12 cellular contexts compared by ENCODE assay signal in the genomic region with DNA sequence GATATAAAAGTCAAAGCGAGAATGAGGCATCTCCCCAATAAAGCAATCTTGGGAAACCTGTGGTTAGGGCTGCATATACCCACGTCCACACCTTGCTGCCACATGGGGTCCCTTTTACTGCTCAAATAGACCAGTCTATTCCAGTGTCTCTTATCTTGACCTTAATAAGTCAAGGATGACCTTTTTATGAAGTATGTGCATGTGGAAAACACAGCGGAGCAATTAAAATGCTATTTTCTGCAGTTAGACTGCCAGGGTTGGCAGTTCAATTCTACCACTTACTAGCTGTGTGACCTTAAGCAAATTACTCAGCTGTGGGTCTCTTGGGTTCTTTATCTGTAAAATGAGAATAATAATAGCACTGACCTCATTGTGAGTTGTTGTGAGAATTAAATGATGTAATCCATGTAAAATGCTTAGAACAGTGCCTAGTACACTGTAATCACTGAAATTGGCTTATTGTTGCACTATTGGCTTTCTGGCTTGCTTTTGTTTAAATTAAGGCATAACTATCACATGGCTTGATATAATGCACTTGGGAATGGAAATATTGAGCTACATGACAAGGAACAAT.
DNase-seq lines count a peak whose midpoint lies in the region; ATAC-seq and TF ChIP-seq lines count a peak whose summit lies in the region.
"Had no signal": no experiment of that assay in that cellular context is flagged by ENCODE, and none has a peak within 500 bp of the region (broad histone marks: within the 10 kb centered on the region; RNA-seq: fewer than 3 reads in every experiment).

No MANE protein-coding gene starts in this region.

- no peak for TF ChIP-seq EP300 in esophagus muscularis mucosa (IDR thresholded peaks at IDR 0.05)

- no peak for TF ChIP-seq POLR2A in esophagus muscularis mucosa (IDR thresholded peaks at IDR 0.05; ENCODE audit: low read depth)

- intact Hi-C loops in esophagus muscularis mucosa (cut with DNase I) (no loop called here), sciatic nerve (cut with DNase I) (no loop called here)

- no peak overlapping the region for H3K4me3 ChIP-seq in esophagus muscularis mucosa
- H3K4me3 ChIP-seq: upper lobe of left lung had no signal

- peak overlapping the region in 3 of 4 donors; percentile 2 to 52 (median 20) for H3K27ac ChIP-seq in esophagus muscularis mucosa (replicated peaks in 1 of 4)
- H3K27ac ChIP-seq: upper lobe of left lung had no signal

- ATAC-seq in sciatic nerve (peak; percentile 74), HG02759 (IDR thresholded peaks at IDR 0.05; ENCODE audit: unreplicated experiment) (no peak)
- ATAC-seq: activated CD4-positive, CD25-positive, alpha-beta regulatory T cell treated with anti-CD3 and anti-CD28 coated beads, Interleukin-2, amount 50 U/mL, for 24 hours; effector memory CD8-positive, alpha-beta T cell had no signal

- TF ChIP-seq CTCF in esophagus muscularis mucosa (IDR thresholded peaks at IDR 0.05), result no peak

- H3K9me3 ChIP-seq in esophagus muscularis mucosa, result no peaks in the 10 kb centered on the region
- H3K9me3 ChIP-seq: upper lobe of left lung had no signal

- DNase-seq in HCEC 1CT (peak; percentile 45), NCI-H748 (lab: John Stamatoyannopoulos, UW; ENCODE audit: unreplicated experiment) (peak; percentile 92), esophagus muscularis mucosa (ENCODE audit: extremely low spot score) (no peak), sciatic nerve (ENCODE audit: low spot score) (no peak), COLO668 (lab: John Stamatoyannopoulos, UW; ENCODE audit: unreplicated experiment) (no peak), NCI-H187 (lab: John Stamatoyannopoulos, UW) (no peak), NCI-H2029 (lab: John Stamatoyannopoulos, UW) (no peak)
- DNase-seq: activated naive CD4-positive, alpha-beta T cell; effector memory CD8-positive, alpha-beta T cell; upper lobe of left lung had no signal

- H3K36me3 ChIP-seq in esophagus muscularis mucosa, result no peaks in the 10 kb centered on the region
- H3K36me3 ChIP-seq: upper lobe of left lung had no signal

- peaks cover 6 to 12% (median 9%) of the 10 kb centered on the region in 4 donors for H3K4me1 ChIP-seq in esophagus muscularis mucosa
- H3K4me1 ChIP-seq: upper lobe of left lung had no signal

- no peaks in the 10 kb centered on the region for H3K27me3 ChIP-seq in esophagus muscularis mucosa
- H3K27me3 ChIP-seq: upper lobe of left lung had no signal

- WGBS in esophagus muscularis mucosa, result 82% methylated on average over 3 of the region's 3 CpGs

Comparison
In these comparisons a context has a peak if more than half of its experiments do, and no peak if none do; other contexts are left out.
1. DNase-seq: peak in HCEC 1CT (single experiment) and NCI-H748 (single experiment); none in esophagus muscularis mucosa (single experiment), sciatic nerve (single experiment), COLO668 (single experiment), NCI-H187 (0 of 2) and NCI-H2029 (single experiment).